Comparison of ENCODE assay signal across 7 cellular contexts in the genomic region with DNA sequence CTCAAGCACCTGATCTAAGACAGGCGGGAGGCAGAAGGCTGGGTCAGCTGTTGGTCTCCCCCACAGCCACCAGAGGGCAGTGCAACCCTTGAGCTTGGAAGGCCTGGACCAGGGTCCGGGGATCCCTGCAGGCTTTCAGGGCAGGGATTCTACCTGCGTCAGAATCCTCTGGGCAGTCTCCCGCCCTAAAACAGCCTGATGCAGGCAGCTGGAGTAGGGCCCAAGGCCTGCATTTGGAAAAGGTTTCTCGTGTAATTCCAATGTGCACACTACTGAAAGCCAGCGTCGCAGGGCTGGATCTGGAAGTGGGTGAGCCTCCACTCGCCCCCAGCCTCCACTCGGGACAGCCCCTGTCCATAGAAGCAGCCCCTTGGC. TPM values are rescaled to one million over a fixed set of nuclear protein-coding genes. Genes with fewer than 3 reads are reported as not detected.
DNase-seq lines count a peak whose midpoint lies in the region; FAIRE-seq and TF ChIP-seq lines count a peak whose summit lies in the region.

No MANE protein-coding gene starts in this region.

- DNase-seq in GM12891 (ENCODE audit: insufficient read length, low spot score) (peak; percentile 97), SHP77 (lab: John Stamatoyannopoulos, UW) (peak; percentile 60 to 72), globus pallidus (ENCODE audit: low spot score) (peak; percentile 40), posterior cingulate gyrus (peak; percentile 59 to 97 (median 82)), vagina (ENCODE audit: extremely low spot score in 2 of 2) (no peak)
- DNase-seq in Jurkat, Clone E6-1 (ENCODE audit: low read depth, low spot score): peak; percentile 49
- peak; percentile 49 for DNase-seq in activated gamma-delta T cell treated with anti-CD3 and anti-CD28 coated beads, Interleukin-2, amount 50 U/mL, for 16 hours (ENCODE audit: low read depth)

- no peaks in the 10 kb centered on the region for H3K27me3 ChIP-seq in vagina

- intact Hi-C loops in posterior cingulate gyrus (cut with DNase I) (loop anchor here (10.0 kb wide), 1 partner anchor 332 kb away; a partner anchor contains a TSS), vagina (cut with DNase I) (no loop called here)

- peaks cover 0 to 4% of the 10 kb centered on the region in 2 donors for H3K36me3 ChIP-seq in vagina

- H3K9me3 ChIP-seq in vagina: no peaks in the 10 kb centered on the region

- H3K4me3 ChIP-seq in Jurkat, Clone E6-1 (ENCODE audit: low read length): no peak overlapping the region
- no peak overlapping the region for H3K4me3 ChIP-seq in vagina

- TF ChIP-seq CTCF in vagina (IDR thresholded peaks at IDR 0.05): peak; percentile 23 to 70 (median 48)

- FAIRE-seq in GM12891 (lab: Jason Lieb, UNC): peak; percentile 89

- H3K27ac ChIP-seq in vagina: no peak overlapping the region

- peaks cover 6% of the 10 kb centered on the region for H3K4me1 ChIP-seq in vagina

- TF ChIP-seq POLR2A in GM12891 (IDR thresholded peaks at IDR 0.05; ENCODE audit: low read depth, low read length): no peak
- no peak for TF ChIP-seq POLR2A in vagina (IDR thresholded peaks at IDR 0.05)

TF ChIP-seq in GM12891, 5 proteins besides CTCF, POLR2A, EP300 and RAD21:
- TF ChIP-seq POU2F2 (IDR thresholded peaks at IDR 0.05; ENCODE audit: low read depth, low read length) (no peak; the same call in 1 of the 2 replicates), TAF1 (IDR thresholded peaks at IDR 0.05; ENCODE audit: low read depth, low read length) (no peak), SPI1 (IDR thresholded peaks at IDR 0.05; ENCODE audit: low read depth, low read length) (no peak), POLR2AphosphoS5 (IDR thresholded peaks at IDR 0.05; ENCODE audit: low read depth, low read length) (no peak), PAX5 (IDR thresholded peaks at IDR 0.05; ENCODE audit: insufficient read depth, low read length, severe bottlenecking) (no peak)

RNA-seq across cellular contexts. Expression of a gene that starts 31.8 kb away (rescaled TPM):
- polyA plus RNA-seq in GM12891 (2012; ENCODE audit: low read depth, missing spikeins): 150 TPM
- polyA plus RNA-seq in Jurkat, Clone E6-1 (2012; ENCODE audit: insufficient read depth, insufficient read length): 202 TPM
- 36.3 TPM for total RNA-seq in vagina

Comparison
In these comparisons a context has a peak if more than half of its experiments do, and no peak if none do; other contexts are left out.
1. DNase-seq: peak in GM12891 (single experiment), Jurkat, Clone E6-1 (single experiment), SHP77 (2 of 2), activated gamma-delta T cell treated with anti-CD3 and anti-CD28 coated beads, Interleukin-2, amount 50 U/mL, for 16 hours (single experiment), globus pallidus (single experiment) and posterior cingulate gyrus (10 of 10); none in vagina (0 of 2).